Comparison of ENCODE assay signal across 24 cellular contexts in the genomic region with DNA sequence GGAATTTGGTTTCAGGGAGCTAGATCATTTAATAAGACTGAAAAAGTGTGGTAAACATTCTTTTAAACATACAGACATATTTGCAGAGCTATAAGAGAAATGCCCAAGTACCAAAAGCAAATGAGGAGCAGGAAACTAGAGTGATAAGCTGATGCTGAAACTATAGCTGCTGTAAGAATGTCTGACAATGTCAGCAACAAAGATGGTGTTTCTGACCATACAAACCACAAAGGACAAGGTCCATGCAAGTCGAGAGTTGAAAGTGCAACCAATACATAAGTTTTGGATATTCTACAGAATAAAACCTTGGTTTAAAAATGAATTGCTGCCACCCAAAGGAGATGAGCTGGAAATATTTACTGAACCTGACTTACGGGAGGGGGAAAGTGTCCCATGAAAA.
DNase-seq lines count a peak whose midpoint lies in the region; ATAC-seq, FAIRE-seq and TF ChIP-seq lines count a peak whose summit lies in the region.
"Had no signal": no experiment of that assay in that cellular context is flagged by ENCODE, and none has a peak within 500 bp of the region (broad histone marks: within the 10 kb centered on the region; RNA-seq: fewer than 3 reads in every experiment).

No MANE protein-coding gene starts in this region.

- no peaks in the 10 kb centered on the region for H3K27me3 ChIP-seq in GM12878 (replicated peaks in 1 of 2; ENCODE audit: control insufficient read depth in 2 of 2, insufficient read depth in 2 of 2, low read length in 1 of 2)
- H3K27me3 ChIP-seq: heart right ventricle, left lung, thyroid gland had no signal

- no peak for TF ChIP-seq RAD21 in GM12878 (IDR thresholded peaks at IDR 0.05; ENCODE audit: insufficient read depth, low read depth, low read length)

- H3K4me3 ChIP-seq in GM12878 = no peak overlapping the region
- H3K4me3 ChIP-seq: left lung, thyroid gland had no signal

- no peaks in the 10 kb centered on the region for H3K79me2 ChIP-seq in GM12878 (ENCODE audit: control insufficient read depth, insufficient read depth, low read length)

- no TSS peak for BruUV-seq in GM12878 (replicated peaks; lab: Mats Ljungman, UMichigan)

- H3K9me3 ChIP-seq in GM12878 (replicated peaks; ENCODE audit: control insufficient read depth, insufficient read depth, low read length) = no peaks in the 10 kb centered on the region
- H3K9me3 ChIP-seq: left lung, thyroid gland had no signal

- H3K27ac ChIP-seq in GM12878 (ENCODE audit: control insufficient read depth, insufficient read depth) = no peak overlapping the region
- H3K27ac ChIP-seq: heart right ventricle, left lung, thyroid gland had no signal

- in situ Hi-C loops in GM12878 (cut with MboI) = no loop called here

- 0% methylated on average over 2 of the region's 2 CpGs for WGBS in GM12878 (ENCODE audit: insufficient coverage, insufficient replicate concordance, low lambda C conversion rate, missing lambda C conversion rate)

- SMC1A ChIA-PET in GM12878 (lab: Charles Lee; ENCODE audit: uncharacterized antibody, unreplicated experiment) = interaction anchor here (0.7 to 1.1 kb wide), 4 partner anchors 9 to 1229 kb away, joined by 3 to 6 read pairs (median 4); no protein-coding TSS in a partner anchor

- no peak overlapping the region for H3K9ac ChIP-seq in GM12878 (ENCODE audit: control insufficient read depth, insufficient read depth, low read length)

- CTCF ChIA-PET in GM12878 (lab: Yijun Ruan, JAX) = interaction anchor here (0.8 to 1.4 kb wide), 2 partner anchors 96 to 300 kb away, joined by 3 to 4 read pairs; no protein-coding TSS in a partner anchor

- RAD21 ChIA-PET in GM12878 (lab: Charles Lee; ENCODE audit: unreplicated experiment) = interaction anchor here (0.5 to 1.0 kb wide), 3 partner anchors 28 to 1919 kb away, joined by 3 to 4 read pairs (median 3); no protein-coding TSS in a partner anchor

- no peaks in the 10 kb centered on the region for H4K20me1 ChIP-seq in GM12878 (ENCODE audit: control insufficient read depth, insufficient read depth)

- no peak for FAIRE-seq in GM12878 (lab: Jason Lieb, UNC)

- intact Hi-C loops in GM12878 (cut with micrococcal nuclease; ENCODE audit: unreplicated experiment) = no loop called here

- TF ChIP-seq EP300 in GM12878 (IDR thresholded peaks at IDR 0.05; ENCODE audit: borderline replicate concordance in 1 of 2, control insufficient read depth in 1 of 2, low read depth in 2 of 2, low read length in 2 of 2) = no peak

- POLR2A ChIA-PET in GM12878 (lab: Charles Lee) = no interaction called here

- ATAC-seq in GM18867 (IDR thresholded peaks at IDR 0.05; ENCODE audit: unreplicated experiment) (peak; percentile 93), GM19467 (IDR thresholded peaks at IDR 0.05; ENCODE audit: unreplicated experiment) (peak; percentile 54), HG03135 (IDR thresholded peaks at IDR 0.05; ENCODE audit: unreplicated experiment) (peak; percentile 56), GM12878 (peak; percentile 84), HG03460 (IDR thresholded peaks at IDR 0.05; ENCODE audit: unreplicated experiment) (no peak)
- ATAC-seq: heart right ventricle, left lung, natural killer cell, PC-3, right cardiac atrium had no signal

- H3K4me2 ChIP-seq in GM12878 (ENCODE audit: control insufficient read depth, insufficient read depth) = no peak overlapping the region

- no peak for TF ChIP-seq POLR2A in GM12878 (IDR thresholded peaks at IDR 0.05; ENCODE audit: low read depth, low read length)

- H2AFZ ChIP-seq in GM12878 (ENCODE audit: control insufficient read depth, low read depth, low read length) = no peak overlapping the region

- H3K36me3 ChIP-seq in GM12878 (ENCODE audit: control insufficient read depth in 2 of 2, insufficient read depth in 2 of 2, low read length in 1 of 2) = no peaks in the 10 kb centered on the region
- H3K36me3 ChIP-seq: heart right ventricle, left lung, thyroid gland had no signal

- TF ChIP-seq CTCF in GM12878 (IDR thresholded peaks at IDR 0.05 in 2 of 3, conservative IDR thresholded peaks at IDR 0.05 in 1 of 3; ENCODE audit: control insufficient read depth in 2 of 3, extremely low read depth in 1 of 3, insufficient read depth in 1 of 3, low read depth in 3 of 3, low read length in 3 of 3) = 0 out of 6 replicates have a peak, but pooled peaks of 1 of the 3 experiments have one; percentile 1

- DNase-seq in GM12878 (ENCODE audit: low read depth, low spot score) (no peak), NCI-H748 treated with DMSO at 0.1 percent for 48 hours (lab: John Stamatoyannopoulos, UW) (no peak), GF-D8 (lab: John Stamatoyannopoulos, UW) (no peak)
- no peak for DNase-seq in activated CD4-positive, alpha-beta T cell treated with anti-CD3 and anti-CD28 coated beads, Interleukin-2, amount 50 U/mL, for 48 hours
- DNase-seq: activated CD4-positive, alpha-beta T cell treated with anti-CD3 and anti-CD28 coated beads for 1 hour; activated CD8-positive, alpha-beta memory T cell treated with anti-CD3 and anti-CD28 coated beads for 24 hours; activated T-cell treated with anti-CD3 and anti-CD28 coated beads, Interleukin-2, amount 50 U/mL, for 24 hours; aorta; CD4-positive, CD25-positive, alpha-beta regulatory T cell; heart right ventricle; left lung; natural killer cell; NCI-H1048; NCI-H2029; NCI-H345; PC-3; right cardiac atrium; SIG-M5; stimulated activated CD4-positive, alpha-beta T cell treated with anti-CD3 and anti-CD28 coated beads, Interleukin-12 subunit alpha, Interleukin-12 subunit beta, amount 100 ng/mL, for 4 hours; thyroid gland had no signal

- H3K4me1 ChIP-seq in GM12878 (ENCODE audit: control insufficient read depth, insufficient read depth, low read length) = no peaks in the 10 kb centered on the region
- H3K4me1 ChIP-seq: heart right ventricle, left lung, thyroid gland had no signal

TF ChIP-seq in GM12878, 131 proteins besides CTCF, POLR2A, EP300 and RAD21:
- TF ChIP-seq YY1 (IDR thresholded peaks at IDR 0.05; ENCODE audit: low read depth, low read length) = no peak
- TF ChIP-seq NR2C1 (IDR thresholded peaks at IDR 0.05) = peak; percentile 33; the same call in 1 of the 2 replicates
